In the genomic region with DNA sequence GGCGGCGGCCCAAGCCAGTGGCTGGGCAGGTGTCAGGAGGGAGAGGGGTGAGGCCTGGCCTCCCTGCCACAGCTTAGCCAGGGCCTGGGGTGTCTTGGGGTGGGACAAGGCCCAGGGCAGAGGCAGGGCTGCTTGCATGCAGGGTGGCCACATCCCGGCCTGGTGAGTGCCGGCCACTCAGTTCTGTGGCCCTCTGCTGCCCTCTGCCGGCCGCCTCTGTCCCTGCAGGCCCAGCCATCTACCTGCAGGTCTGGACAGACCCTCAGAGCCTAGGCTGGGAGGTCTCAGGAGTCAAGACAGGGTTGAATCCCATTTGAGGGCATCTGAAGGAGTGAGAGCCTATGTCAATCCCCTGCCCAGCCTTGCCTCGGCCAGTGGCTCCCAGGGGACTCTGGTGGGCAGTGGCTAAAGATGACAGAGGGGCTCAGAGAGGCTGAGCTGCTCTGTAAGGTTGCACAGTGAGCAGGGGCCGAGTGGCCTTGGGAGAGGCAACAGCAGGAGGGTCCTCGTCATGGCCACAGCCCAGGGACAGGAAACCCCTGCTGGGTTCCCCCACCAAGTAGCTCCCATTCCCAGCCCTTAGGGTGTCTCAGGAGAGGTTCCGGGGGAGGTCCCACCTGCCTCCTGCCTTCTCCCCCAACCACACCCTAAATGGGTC, we compare ENCODE assay signal across 8 cellular contexts. TPM values are rescaled to one million over a fixed set of nuclear protein-coding genes. Genes with fewer than 3 reads are reported as not detected.
DNase-seq lines count a peak whose midpoint lies in the region; FAIRE-seq and TF ChIP-seq lines count a peak whose summit lies in the region.
"Not testable (repeated sequence)": the region's sequence is repeated elsewhere in the genome, so short reads cannot be mapped to it uniquely, and the experiment has no call there.

No MANE protein-coding gene starts in this region.

- CTCF ChIA-PET in AG04449 (lab: Yijun Ruan, JAX): interaction anchor here (0.6 to 3.8 kb wide), 18 partner anchors 9 to 141 kb away, joined by 3 to 89 read pairs (median 4); no protein-coding TSS in a partner anchor

- not testable (repeated sequence) for DNase-seq in AG04449 (ENCODE audit: low read depth, low spot score); esophagus squamous epithelium (lab: John Stamatoyannopoulos, UW)
- DNase-seq in GM12892 (ENCODE audit: insufficient read length) (peak; percentile 70), NCI-H1436 treated with DMSO at 0.1 percent for 48 hours (lab: John Stamatoyannopoulos, UW) (peak; percentile 8), medulla oblongata (ENCODE audit: extremely low spot score) (peak; percentile 53)
- DNase-seq in T-helper 2 cell treated with Interferon-gamma antibody and Interleukin-4, amounts not matched to agents 5 μg/mL and 100 μg/mL, for 36 hours (ENCODE audit: low spot score): peak; percentile 70
- peak; percentile 68 for DNase-seq in activated gamma-delta T cell treated with anti-CD3 and anti-CD28 coated beads, Interleukin-2, amount 50 U/mL, for 16 hours (ENCODE audit: low read depth)
- DNase-seq in stimulated activated CD4-positive, alpha-beta T cell treated with anti-CD3 and anti-CD28 coated beads, Interleukin-2, amount 100 ng/mL, for 24 hours: peak; percentile 89

- H3K27me3 ChIP-seq in esophagus squamous epithelium: peaks cover 0 to 27% (median 0%) of the 10 kb centered on the region in 4 donors

- peak; percentile 82 for TF ChIP-seq CTCF in AG04449 (IDR thresholded peaks at IDR 0.05; ENCODE audit: insufficient read depth, low read length, missing control alignments)
- peak; percentile 38 to 88 (median 75) for TF ChIP-seq CTCF in esophagus squamous epithelium (IDR thresholded peaks at IDR 0.05)

- FAIRE-seq in GM12892 (lab: Jason Lieb, UNC): peak; percentile 84

- intact Hi-C loops in esophagus squamous epithelium (cut with DNase I): loop anchor here (2.0 kb wide), 1 partner anchor 127 kb away; no protein-coding TSS in a partner anchor

- H3K9me3 Mint-ChIP-seq in T-helper 2 cell treated with Interferon-gamma antibody and Interleukin-4, amounts not matched to agents 5 μg/mL and 100 μg/mL, for 36 hours: not testable (repeated sequence)

- H3K27ac ChIP-seq in esophagus squamous epithelium: not testable (repeated sequence)

- H3K4me3 Mint-ChIP-seq in T-helper 2 cell treated with Interferon-gamma antibody and Interleukin-4, amounts not matched to agents 5 μg/mL and 100 μg/mL, for 36 hours: not testable (repeated sequence)

- POLR2A ChIA-PET in AG04449 (lab: Yijun Ruan, JAX): not testable (repeated sequence)

- H3K9me3 ChIP-seq in esophagus squamous epithelium: not testable (repeated sequence)

- not testable (repeated sequence) for H3K36me3 Mint-ChIP-seq in T-helper 2 cell treated with Interferon-gamma antibody and Interleukin-4, amounts not matched to agents 5 μg/mL and 100 μg/mL, for 36 hours (ENCODE audit: low read depth)

- H3K4me3 ChIP-seq in AG04449 (ENCODE audit: low read depth, low read length); esophagus squamous epithelium: not testable (repeated sequence)

- not testable (repeated sequence) for H3K36me3 ChIP-seq in esophagus squamous epithelium

- H3K4me1 ChIP-seq in esophagus squamous epithelium: not testable (repeated sequence)

- TF ChIP-seq POLR2A in GM12892 (IDR thresholded peaks at IDR 0.05; ENCODE audit: low read depth, low read length); esophagus squamous epithelium (IDR thresholded peaks at IDR 0.05): not testable (repeated sequence)

- not testable (repeated sequence) for H3K4me1 Mint-ChIP-seq in T-helper 2 cell treated with Interferon-gamma antibody and Interleukin-4, amounts not matched to agents 5 μg/mL and 100 μg/mL, for 36 hours (ENCODE audit: low read depth)

- H3K27ac Mint-ChIP-seq in T-helper 2 cell treated with Interferon-gamma antibody and Interleukin-4, amounts not matched to agents 5 μg/mL and 100 μg/mL, for 36 hours: not testable (repeated sequence)

- not testable (repeated sequence) for H3K27me3 Mint-ChIP-seq in T-helper 2 cell treated with Interferon-gamma antibody and Interleukin-4, amounts not matched to agents 5 μg/mL and 100 μg/mL, for 36 hours (ENCODE audit: low read depth)

- 0 to 100% methylated on average over 1 to 2 of the region's 10 CpGs for WGBS in esophagus squamous epithelium, 2 donors

RNA-seq across cellular contexts. Expression of gene RTN4R, which starts 17.7 kb away (rescaled TPM):
- polyA plus RNA-seq in GM12892 (2012; ENCODE audit: missing spikeins): not detected
- 1 to 10 TPM in 3 of 4 donors, under 1 TPM in 1; 0.97 to 3.9 (median 2.5) TPM for total RNA-seq in esophagus squamous epithelium

RNA-seq across cellular contexts. Expression of gene DGCR6L, which starts 34.0 kb away (rescaled TPM):
- polyA plus RNA-seq in GM12892 (2012; ENCODE audit: missing spikeins): 15.6 TPM
- 10 to 100 TPM; 35.7 to 56.2 (median 49.2) TPM for total RNA-seq in esophagus squamous epithelium
